9 cellular contexts compared by ENCODE assay signal in the genomic region with DNA sequence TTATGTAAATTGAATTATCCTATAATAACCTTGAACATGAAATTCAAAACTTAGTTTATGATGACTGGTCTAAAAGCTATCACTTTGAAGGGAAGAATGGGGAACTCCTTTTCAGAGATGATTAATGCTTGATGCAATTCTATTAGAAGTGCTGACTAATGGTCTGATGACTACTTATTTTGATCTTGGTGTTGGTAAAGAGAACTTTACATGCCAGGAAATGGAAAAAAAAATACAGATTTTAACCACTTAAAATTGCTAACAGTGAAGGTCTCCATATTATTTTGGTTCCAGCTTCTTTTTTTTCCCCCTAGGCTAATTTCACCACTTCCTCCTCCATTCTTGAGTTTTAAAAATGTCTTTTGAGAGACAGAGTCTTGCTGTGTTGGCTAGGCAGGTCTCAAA. TPM values are rescaled to one million over a fixed set of nuclear protein-coding genes. Genes with fewer than 3 reads are reported as not detected.
DNase-seq lines count a peak whose midpoint lies in the region; ATAC-seq and TF ChIP-seq lines count a peak whose summit lies in the region.
"Had no signal": no experiment of that assay in that cellular context is flagged by ENCODE, and none has a peak within 500 bp of the region (broad histone marks: within the 10 kb centered on the region; RNA-seq: fewer than 3 reads in every experiment).

No MANE protein-coding gene starts in this region.

- no peak overlapping the region for H3K9ac ChIP-seq in BLaER1

- H3K4me1 ChIP-seq in BLaER1 (peaks cover 37% of the 10 kb centered on the region), ascending aorta (peaks cover 0 to 12% of the 10 kb centered on the region in 2 donors)

- H3K4me3 ChIP-seq in BLaER1, result no peak overlapping the region
- H3K4me3 ChIP-seq in ascending aorta, result no peak overlapping the region
- H3K4me3 ChIP-seq: esophagus muscularis mucosa had no signal

- H3K27ac ChIP-seq in BLaER1 (no peak overlapping the region), ascending aorta (peak overlapping the region; percentile 24 to 31)
- H3K27ac ChIP-seq: esophagus muscularis mucosa had no signal

- no peak for TF ChIP-seq CTCF in ascending aorta (IDR thresholded peaks at IDR 0.05)

- peak; percentile 45 for DNase-seq in LoVo (ENCODE audit: low spot score)
- no peak for DNase-seq in ascending aorta (ENCODE audit: low spot score in 2 of 2)
- peak; percentile 52 for DNase-seq in medulla oblongata (ENCODE audit: extremely low spot score)
- DNase-seq in SHP77 treated with DMSO at 0.1 percent for 48 hours (lab: John Stamatoyannopoulos, UW), result no peak
- no peak for DNase-seq in left colon

- H3K4me2 ChIP-seq in BLaER1, result peak overlapping the region; percentile 34

- H3K27me3 ChIP-seq in BLaER1, result no peaks in the 10 kb centered on the region
- no peaks in the 10 kb centered on the region for H3K27me3 ChIP-seq in ascending aorta
- H3K27me3 ChIP-seq: esophagus muscularis mucosa had no signal

- no peaks in the 10 kb centered on the region for H4K20me1 ChIP-seq in BLaER1

- no peaks in the 10 kb centered on the region for H3K36me3 ChIP-seq in BLaER1
- H3K36me3 ChIP-seq in ascending aorta, result no peaks in the 10 kb centered on the region
- H3K36me3 ChIP-seq: esophagus muscularis mucosa had no signal

- ATAC-seq in HG03045 (IDR thresholded peaks at IDR 0.05; ENCODE audit: unreplicated experiment), result no peak
- no peak for ATAC-seq in left colon
- no peak for ATAC-seq in HG02938 (IDR thresholded peaks at IDR 0.05; ENCODE audit: unreplicated experiment)

- H3K9me3 ChIP-seq in BLaER1, result no peaks in the 10 kb centered on the region
- H3K9me3 ChIP-seq in ascending aorta, result no peaks in the 10 kb centered on the region
- H3K9me3 ChIP-seq: esophagus muscularis mucosa had no signal

- intact Hi-C loops in ascending aorta (cut with DNase I) (no loop called here), left colon (cut with DNase I, micrococcal nuclease) (no loop called here)

RNA-seq across cellular contexts. Expression of a gene that starts 22.9 kb away (rescaled TPM):
- total RNA-seq in ascending aorta (291 TPM), left colon (1 to 10 TPM; 7.1 to 9.6 TPM)

Comparison
In these comparisons a context has a peak if more than half of its experiments do, and no peak if none do; other contexts are left out.
1. DNase-seq: peak in LoVo (single experiment) and medulla oblongata (single experiment); none in ascending aorta (0 of 2), SHP77 treated with DMSO at 0.1 percent for 48 hours (single experiment) and left colon (0 of 2).
2. RNA of a gene that starts 22.9 kb away (total RNA-seq): 291 TPM in ascending aorta (single experiment); 7.1 to 9.6 TPM in left colon; every median in the first group is over 10 times any median in the second.